9 cellular contexts compared by ENCODE assay signal in genomic region chr17:40445769-40446468, GRCh38. TPM values are rescaled to one million over a fixed set of nuclear protein-coding genes. Genes with fewer than 3 reads are reported as not detected.
DNase-seq lines count a peak whose midpoint lies in the region; ATAC-seq, FAIRE-seq and TF ChIP-seq lines count a peak whose summit lies in the region.
"Had no signal": no experiment of that assay in that cellular context is flagged by ENCODE, and none has a peak within 500 bp of the region (broad histone marks: within the 10 kb centered on the region; RNA-seq: fewer than 3 reads in every experiment).

No MANE protein-coding gene starts in this region.

- no peak for ATAC-seq in HG03457 (IDR thresholded peaks at IDR 0.05; ENCODE audit: unreplicated experiment)
- no peak for ATAC-seq in esophagus mucosa

- no peaks in the 10 kb centered on the region for H3K9me3 ChIP-seq in NT2/D1 (ENCODE audit: insufficient read depth, low read length)
- H3K9me3 ChIP-seq in endothelial cell of umbilical vein (replicated peaks; ENCODE audit: control insufficient read depth, insufficient read depth, low read length): no peaks in the 10 kb centered on the region

- peak overlapping the region; percentile 77 for H3K27ac ChIP-seq in endothelial cell of umbilical vein (ENCODE audit: insufficient read depth, low read depth, low read length)

- intact Hi-C loops in endothelial cell of umbilical vein (cut with micrococcal nuclease): no loop called here

- H3K4me1 ChIP-seq in NT2/D1 (ENCODE audit: insufficient read depth, insufficient read length) (peaks cover 19% of the 10 kb centered on the region), endothelial cell of umbilical vein (ENCODE audit: control insufficient read depth, extremely low read depth, insufficient read depth, low read length) (peaks cover 55% of the 10 kb centered on the region)

- POLR2A ChIA-PET in BJ (lab: Charles Lee): interaction anchor here (0.6 kb wide), 3 partner anchors 10 to 94 kb away, joined by 3 to 14 read pairs (median 6); no protein-coding TSS in a partner anchor
- POLR2A ChIA-PET in endothelial cell of umbilical vein (lab: Charles Lee): interaction anchor here (1.2 kb wide), 1 partner anchor 87 kb away, joined by 5 read pairs; no protein-coding TSS in a partner anchor

- H3K36me3 ChIP-seq in BJ (ENCODE audit: control insufficient read depth, insufficient read depth, low read length) (peaks cover 21% of the 10 kb centered on the region), NT2/D1 (ENCODE audit: insufficient read depth, insufficient read length, low read length) (peaks cover 26% of the 10 kb centered on the region), endothelial cell of umbilical vein (ENCODE audit: control insufficient read depth in 2 of 2, extremely low read depth in 1 of 2, insufficient read depth in 2 of 2, low read length in 2 of 2) (peaks cover 3 to 4% of the 10 kb centered on the region in 2 experiments)

- H3K4me1 Mint-ChIP-seq in neural crest cell: peaks cover 24% of the 10 kb centered on the region

- peaks cover 69% of the 10 kb centered on the region for H3K79me2 ChIP-seq in endothelial cell of umbilical vein (ENCODE audit: control insufficient read depth, insufficient read depth, low read length)

- H3K27me3 Mint-ChIP-seq in neural crest cell (ENCODE audit: low read depth): peaks cover 8% of the 10 kb centered on the region

- H3K9ac ChIP-seq in NT2/D1 (ENCODE audit: insufficient read length, low read depth) (peak overlapping the region; percentile 34), endothelial cell of umbilical vein (replicated peaks; ENCODE audit: extremely low read depth, insufficient read depth, low read length) (peak overlapping the region; percentile 74)

- H3K4me3 ChIP-seq in BJ (ENCODE audit: low read depth, low read length) (peak overlapping the region; percentile 95), NT2/D1 (ENCODE audit: insufficient read length, low read depth) (no peak overlapping the region), endothelial cell of umbilical vein (replicated peaks in 1 of 3; ENCODE audit: insufficient read depth in 1 of 3, low read depth in 1 of 3, low read length in 3 of 3) (peak overlapping the region; percentile 49 to 92 (median 51))

- BruUV-seq in endothelial cell of umbilical vein (replicated peaks; lab: Mats Ljungman, UMichigan): no TSS peak

- peak overlapping the region; percentile 75 for H3K4me3 Mint-ChIP-seq in neural crest cell

- TF ChIP-seq POLR2A in endothelial cell of umbilical vein (IDR thresholded peaks at IDR 0.05; ENCODE audit: low read depth, low read length): no peak

- dilution Hi-C loops in endothelial cell of umbilical vein (cut with MboI; ENCODE audit: extremely low pct_ligation_motif_present, low sequenced_read_pairs): no loop called here

- no peaks in the 10 kb centered on the region for H3K27me3 ChIP-seq in BJ (ENCODE audit: control insufficient read depth, insufficient read depth, low read length)
- no peaks in the 10 kb centered on the region for H3K27me3 ChIP-seq in NT2/D1 (ENCODE audit: insufficient read depth, insufficient read length)
- no peaks in the 10 kb centered on the region for H3K27me3 ChIP-seq in endothelial cell of umbilical vein (ENCODE audit: control insufficient read depth in 2 of 2, insufficient read depth in 2 of 2, low read length in 2 of 2)

- CTCF ChIA-PET in BJ (lab: Yijun Ruan, JAX): interaction anchor here (0.5 to 8.8 kb wide), 9 partner anchors 30 to 791 kb away, joined by 3 to 113 read pairs (median 5); no protein-coding TSS in a partner anchor
- CTCF ChIA-PET in endothelial cell of umbilical vein (lab: Charles Lee): interaction anchor here (1.0 to 8.1 kb wide), 8 partner anchors 28 to 1217 kb away, joined by 3 to 143 read pairs (median 34); partner anchors contain the start of gene TOP2A

- H4K20me1 ChIP-seq in endothelial cell of umbilical vein (replicated peaks; ENCODE audit: control insufficient read depth, extremely low read depth, insufficient read depth, low read length): peaks cover 3% of the 10 kb centered on the region

- H3K9me3 Mint-ChIP-seq in neural crest cell: no peaks in the 10 kb centered on the region

- no peaks in the 10 kb centered on the region for H3K9me1 ChIP-seq in endothelial cell of umbilical vein (replicated peaks; ENCODE audit: control insufficient read depth, extremely low read depth, insufficient read depth, low read length)

- DNase-seq in BJ (ENCODE audit: low read depth): no peak
- no peak for DNase-seq in NT2/D1 (ENCODE audit: low read depth, low spot score)
- no peak for DNase-seq in endothelial cell of umbilical vein (ENCODE audit: low read depth, low spot score)
- no peak for DNase-seq in neural crest cell (ENCODE audit: low read depth, low spot score)
- no peak for DNase-seq in T1000 (lab: John Stamatoyannopoulos, UW)
- no peak for DNase-seq in C1 segment of cervical spinal cord (lab: John Stamatoyannopoulos, UW)

- H3K36me3 Mint-ChIP-seq in neural crest cell (ENCODE audit: low read depth): no peaks in the 10 kb centered on the region

- H3K27ac Mint-ChIP-seq in neural crest cell (ENCODE audit: unreplicated experiment): no peak overlapping the region

- TF ChIP-seq CTCF in BJ (IDR thresholded peaks at IDR 0.05; ENCODE audit: insufficient read depth, low read depth, low read length): peak; percentile 35; the same call in 1 of the 2 replicates
- no peak for TF ChIP-seq CTCF in endothelial cell of umbilical vein (IDR thresholded peaks at IDR 0.05; ENCODE audit: extremely low read depth in 1 of 2, insufficient read depth in 1 of 2, low read depth in 1 of 2, low read length in 2 of 2)
- no peak for TF ChIP-seq CTCF in neural crest cell (conservative IDR thresholded peaks at IDR 0.05)

- H3K4me2 ChIP-seq in endothelial cell of umbilical vein (ENCODE audit: insufficient read depth, low read length): peak overlapping the region; percentile 92

- peak; percentile 15 for FAIRE-seq in endothelial cell of umbilical vein (lab: Jason Lieb, UNC)
- FAIRE-seq: frontal cortex had no signal

- no peak overlapping the region for H2AFZ ChIP-seq in endothelial cell of umbilical vein (ENCODE audit: low read depth, low read length)

TF ChIP-seq in endothelial cell of umbilical vein, 7 proteins besides CTCF, POLR2A, EP300 and RAD21:
- TF ChIP-seq MYC (IDR thresholded peaks at IDR 0.05; ENCODE audit: low read depth, low read length): no peak
- TF ChIP-seq EZH2 (IDR thresholded peaks at IDR 0.05; ENCODE audit: borderline replicate concordance, low read depth, low read length, severe bottlenecking): no peak
- no peak for TF ChIP-seq GATA2 (IDR thresholded peaks at IDR 0.05; ENCODE audit: insufficient read depth, insufficient read length, low read depth, low read length)
- no peak for TF ChIP-seq JUN (IDR thresholded peaks at IDR 0.05; ENCODE audit: borderline replicate concordance, insufficient read depth, insufficient read length, low read depth)
- TF ChIP-seq MAX (IDR thresholded peaks at IDR 0.05; ENCODE audit: insufficient read depth, insufficient read length): no peak
- no peak for TF ChIP-seq FOS (IDR thresholded peaks at IDR 0.05; ENCODE audit: borderline replicate concordance, insufficient read depth, low read length)
- TF ChIP-seq POLR2AphosphoS5 (IDR thresholded peaks at IDR 0.05; ENCODE audit: insufficient read depth, low read depth, low read length): no peak

RNA-seq across cellular contexts. Expression of gene IGFBP4, which starts 2.7 kb away (rescaled TPM):
- 816 and 1,200 TPM in 2 replicates for polyA plus RNA-seq in BJ (2011; rRNA removed)
- polyA minus RNA-seq in BJ (2011; rRNA and poly(A)+ RNA removed): 926 and 963 TPM in 2 replicates
- total RNA-seq in endothelial cell of umbilical vein: 585 and 618 TPM in 2 replicates
- polyA plus RNA-seq in endothelial cell of umbilical vein: 369 and 377 TPM in 2 replicates
- 416 and 442 TPM in 2 replicates for polyA plus RNA-seq in endothelial cell of umbilical vein (2011; cell fraction: cytosol; rRNA removed)
- 150 and 157 TPM in 2 replicates for polyA plus RNA-seq in endothelial cell of umbilical vein (2011; cell fraction: nucleus; rRNA removed)
- polyA plus RNA-seq in endothelial cell of umbilical vein (2012): 404 and 527 TPM in 2 replicates
- 329 and 350 TPM in 2 replicates for polyA minus RNA-seq in endothelial cell of umbilical vein
- not detected for polyA minus RNA-seq in endothelial cell of umbilical vein (2011; cell fraction: cytosol; rRNA and poly(A)+ RNA removed)
- 59.6 and 64.4 TPM in 2 replicates for polyA minus RNA-seq in endothelial cell of umbilical vein (2011; cell fraction: nucleus; rRNA and poly(A)+ RNA removed)
- 56.1 and 56.7 TPM in 2 replicates for total RNA-seq in neural crest cell
- total RNA-seq in esophagus mucosa: 72.1 TPM

RNA-seq across cellular contexts. Expression of gene TOP2A, which starts 28.2 kb away (rescaled TPM):
- 31.8 and 69.6 TPM in 2 replicates for polyA plus RNA-seq in BJ (2011; rRNA removed)
- 15.7 and 25.5 TPM in 2 replicates for polyA minus RNA-seq in BJ (2011; rRNA and poly(A)+ RNA removed)
- 149 and 160 TPM in 2 replicates for total RNA-seq in endothelial cell of umbilical vein
- polyA plus RNA-seq in endothelial cell of umbilical vein: 25.5 and 31.3 TPM in 2 replicates
- polyA plus RNA-seq in endothelial cell of umbilical vein (2011; cell fraction: cytosol; rRNA removed): 47.0 and 56.2 TPM in 2 replicates
- 57.3 and 98.0 TPM in 2 replicates for polyA plus RNA-seq in endothelial cell of umbilical vein (2011; cell fraction: nucleus; rRNA removed)
- polyA plus RNA-seq in endothelial cell of umbilical vein (2012): 48.2 and 143 TPM in 2 replicates
- polyA minus RNA-seq in endothelial cell of umbilical vein: 25.2 and 29.2 TPM in 2 replicates
- 107 TPM for polyA minus RNA-seq in endothelial cell of umbilical vein (2011; cell fraction: cytosol; rRNA and poly(A)+ RNA removed)
- polyA minus RNA-seq in endothelial cell of umbilical vein (2011; cell fraction: nucleus; rRNA and poly(A)+ RNA removed): 26.2 and 41.6 TPM in 2 replicates
- 295 and 302 TPM in 2 replicates for total RNA-seq in neural crest cell
- 56.1 TPM for total RNA-seq in esophagus mucosa

RNA-seq across cellular contexts. Expression of gene TNS4, which starts 55.5 kb away (rescaled TPM):
- polyA plus RNA-seq in BJ (2011; rRNA removed) (0.12 and 0.40 TPM in 2 replicates), endothelial cell of umbilical vein (not detected in 2 replicates)
- 0.26 and 1.00 TPM in 2 replicates for polyA minus RNA-seq in BJ (2011; rRNA and poly(A)+ RNA removed)
- total RNA-seq in endothelial cell of umbilical vein (not detected in 2 replicates), neural crest cell (not detected in 2 replicates), esophagus mucosa (52.1 TPM)
- not detected in 2 replicates for polyA plus RNA-seq in endothelial cell of umbilical vein (2011; cell fraction: cytosol; rRNA removed)
- not detected in 2 replicates for polyA plus RNA-seq in endothelial cell of umbilical vein (2011; cell fraction: nucleus; rRNA removed)
- not detected in 2 replicates for polyA plus RNA-seq in endothelial cell of umbilical vein (2012)
- polyA minus RNA-seq in endothelial cell of umbilical vein: not detected in 2 replicates
- 10.8 TPM for polyA minus RNA-seq in endothelial cell of umbilical vein (2011; cell fraction: cytosol; rRNA and poly(A)+ RNA removed)
- not detected in 2 replicates for polyA minus RNA-seq in endothelial cell of umbilical vein (2011; cell fraction: nucleus; rRNA and poly(A)+ RNA removed)
- total RNA-seq: frontal cortex had no signal

Comparison
In these comparisons a context has a peak if more than half of its experiments do, and no peak if none do; other contexts are left out.
1. RNA of gene TNS4, which starts 55.5 kb away (total RNA-seq): 52.1 TPM in esophagus mucosa (single experiment); not detected in endothelial cell of umbilical vein and not detected in neural crest cell; every median in the first group is over 10 times any median in the second.